ENCODE assay signal across 8 cellular contexts in genomic region chr16:61150351-61150750, GRCh38.
"Had no signal": no experiment of that assay in that cellular context is flagged by ENCODE, and none has a peak within 500 bp of the region (broad histone marks: within the 10 kb centered on the region; RNA-seq: fewer than 3 reads in every experiment).

No MANE protein-coding gene starts in this region.

- DNase-seq: GDM1, GF-D8 had no signal

- ATAC-seq: GM12878 had no signal

- H3K4me3 ChIP-seq: GM12878 had no signal

- FAIRE-seq: G401.6, GM12878, GM12891, GM12892, GM18507, GM19239 had no signal
